ENCODE assay signal across 1 cellular context in genomic region chr1:25548601-25549000, GRCh38.
TF ChIP-seq lines count a peak whose summit lies in the region.

No MANE protein-coding gene starts in this region.

TF ChIP-seq in GM12891, 5 proteins besides CTCF, POLR2A, EP300 and RAD21:
- TF ChIP-seq TAF1 (IDR thresholded peaks at IDR 0.05; ENCODE audit: low read depth, low read length) = no peak
- no peak for TF ChIP-seq POU2F2 (IDR thresholded peaks at IDR 0.05; ENCODE audit: low read depth, low read length)
- no peak for TF ChIP-seq POLR2AphosphoS5 (IDR thresholded peaks at IDR 0.05; ENCODE audit: low read depth, low read length)
- no peak for TF ChIP-seq PAX5 (IDR thresholded peaks at IDR 0.05; ENCODE audit: insufficient read depth, low read length, severe bottlenecking)
- TF ChIP-seq SPI1 (IDR thresholded peaks at IDR 0.05; ENCODE audit: low read depth, low read length) = no peak
